ENCODE assay signal across 28 cellular contexts in the genomic region with DNA sequence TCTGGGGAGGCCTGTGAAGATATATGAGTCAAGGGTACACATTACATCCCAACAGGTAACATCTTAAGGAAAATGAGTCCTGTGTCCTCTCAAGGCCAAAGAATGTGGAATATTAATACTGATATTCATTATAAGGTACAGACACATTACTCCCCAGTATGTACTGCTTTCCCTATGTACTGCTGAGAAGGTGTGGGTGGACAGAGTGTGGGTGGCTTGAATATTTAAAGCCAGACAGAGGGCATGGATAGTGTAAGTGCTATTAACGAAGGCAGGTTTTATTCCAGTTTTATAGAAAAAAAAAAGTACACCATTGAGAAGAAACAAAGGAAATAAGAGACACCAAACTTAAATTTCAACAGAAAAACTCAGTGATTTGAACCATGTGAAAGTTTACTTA.
"Had no signal": no experiment of that assay in that cellular context is flagged by ENCODE, and none has a peak within 500 bp of the region (broad histone marks: within the 10 kb centered on the region; RNA-seq: fewer than 3 reads in every experiment).

No MANE protein-coding gene starts in this region.

- H3K4me3 Mint-ChIP-seq: stimulated activated effector memory CD8-positive, alpha-beta T cell treated with anti-CD3 and anti-CD28 coated beads, Interleukin-12 subunit alpha, Interleukin-12 subunit beta, amount 100 ng/mL, for 72 hours; stimulated activated memory B cell treated with anti-CD40 and anti-IgM and Interleukin-4, amounts not matched to agents 10 μg/mL and 1 μg/mL and 100 μg/mL, for 72 hours; stimulated activated naive B cell treated with anti-CD40 and anti-IgM and Interleukin-4, amounts not matched to agents 10 μg/mL and 1 μg/mL and 100 μg/mL, for 72 hours; stimulated activated naive CD8-positive, alpha-beta T cell treated with anti-CD3 and anti-CD28 coated beads, Interleukin-15, amount 100 ng/mL, for 72 hours; stimulated activated naive CD8-positive, alpha-beta T cell treated with anti-CD3 and anti-CD28 coated beads, Interleukin-15, Interleukin-2, amounts not matched to agents 100 ng/mL and 50 ng/mL, for 24 hours; type B pancreatic cell had no signal

- H3K4me3 ChIP-seq: stomach, suprapubic skin, testis, thoracic aorta, thyroid gland, tibial artery, tibial nerve, transverse colon, upper lobe of left lung, upper lobe of right lung, uterus, vagina had no signal

- H3K9me3 Mint-ChIP-seq: stimulated activated memory B cell treated with anti-CD40 and anti-IgM and Interleukin-4, amounts not matched to agents 10 μg/mL and 1 μg/mL and 100 μg/mL, for 72 hours; type B pancreatic cell had no signal

- H3K36me3 Mint-ChIP-seq: stimulated activated effector memory CD8-positive, alpha-beta T cell treated with anti-CD3 and anti-CD28 coated beads, Interleukin-12 subunit alpha, Interleukin-12 subunit beta, amount 100 ng/mL, for 72 hours; stimulated activated memory B cell treated with anti-CD40 and anti-IgM and Interleukin-4, amounts not matched to agents 10 μg/mL and 1 μg/mL and 100 μg/mL, for 72 hours; stimulated activated naive B cell treated with anti-CD40 and anti-IgM and Interleukin-4, amounts not matched to agents 10 μg/mL and 1 μg/mL and 100 μg/mL, for 72 hours; type B pancreatic cell had no signal

- ATAC-seq: stimulated activated effector memory CD8-positive, alpha-beta T cell treated with anti-CD3 and anti-CD28 coated beads, Interleukin-12 subunit alpha, Interleukin-12 subunit beta, amount 100 ng/mL, for 72 hours; stimulated activated memory B cell treated with anti-CD40 and anti-IgM and Interleukin-4, amounts not matched to agents 10 μg/mL and 1 μg/mL and 100 μg/mL, for 72 hours; stimulated activated naive B cell treated with anti-CD40 and anti-IgM and Interleukin-4, amounts not matched to agents 10 μg/mL and 1 μg/mL and 100 μg/mL, for 72 hours; stimulated activated naive CD8-positive, alpha-beta T cell treated with anti-CD3 and anti-CD28 coated beads, Interleukin-15, amount 100 ng/mL, for 72 hours; stimulated activated naive CD8-positive, alpha-beta T cell treated with anti-CD3 and anti-CD28 coated beads, Interleukin-15, Interleukin-2, amounts not matched to agents 100 U/mL and 50 U/mL, for 24 hours; upper lobe of right lung had no signal

- H3K4me1 Mint-ChIP-seq: stimulated activated effector memory CD8-positive, alpha-beta T cell treated with anti-CD3 and anti-CD28 coated beads, Interleukin-12 subunit alpha, Interleukin-12 subunit beta, amount 100 ng/mL, for 72 hours; stimulated activated naive B cell treated with anti-CD40 and anti-IgM and Interleukin-4, amounts not matched to agents 10 μg/mL and 1 μg/mL and 100 μg/mL, for 72 hours; stimulated activated naive CD8-positive, alpha-beta T cell treated with anti-CD3 and anti-CD28 coated beads, Interleukin-15, amount 100 ng/mL, for 72 hours had no signal

- H3K36me3 ChIP-seq: stomach, suprapubic skin, thoracic aorta, thyroid gland, tibial artery, tibial nerve, transverse colon, upper lobe of left lung, upper lobe of right lung, uterus, vagina had no signal

- H3K4me1 ChIP-seq: stomach, suprapubic skin, testis, thyroid gland, tibial artery, tibial nerve, transverse colon, upper lobe of left lung, upper lobe of right lung, uterus, vagina had no signal

- H3K27ac ChIP-seq: stomach, suprapubic skin, testis, thoracic aorta, thyroid gland, tibial artery, tibial nerve, transverse colon, upper lobe of left lung, upper lobe of right lung, uterus, vagina had no signal

- H3K9me3 ChIP-seq: stomach, suprapubic skin, testis, thoracic aorta, thyroid gland, tibial artery, tibial nerve, transverse colon, upper lobe of left lung, upper lobe of right lung, uterus, vagina had no signal

- DNase-seq: stimulated activated CD4-positive, alpha-beta T cell treated with anti-CD3 and anti-CD28 coated beads, Interleukin-2, amount 100 ng/mL, for 48 hours; stimulated activated CD4-positive, alpha-beta T cell treated with anti-CD3 and anti-CD28 coated beads, Interleukin-4, amount 100 ng/mL, for 1 hour; stimulated activated CD4-positive, alpha-beta T cell treated with anti-CD3 and anti-CD28 coated beads, Interleukin-4, amount 100 ng/mL, for 24 hours; stimulated activated CD4-positive, alpha-beta T cell treated with anti-CD3 and anti-CD28 coated beads, Interleukin-4, amount 100 ng/mL, for 4 hours; stimulated activated CD8-positive, alpha-beta memory T cell treated with anti-CD3 and anti-CD28 coated beads, Interleukin-4, amount 100 ng/mL, for 48 hours; stimulated activated naive B cell treated with anti-CD40 and anti-IgM and Interleukin-4, amounts not matched to agents 10 μg/mL and 1 μg/mL and 100 μg/mL, for 72 hours; stimulated activated naive CD4-positive, alpha-beta T cell; stimulated activated naive CD4-positive, alpha-beta T cell treated with Interleukin-2 at 50 U/mL for 16 hours; stimulated activated naive CD8-positive, alpha-beta T cell treated with anti-CD3 and anti-CD28 coated beads, Interleukin-15, amount 100 ng/mL, for 72 hours; stimulated activated naive CD8-positive, alpha-beta T cell treated with anti-CD3 and anti-CD28 coated beads, Interleukin-15, Interleukin-2, amounts not matched to agents 100 U/mL and 50 U/mL, for 24 hours; stomach; substantia nigra; testis; thyroid gland; tibial artery; transverse colon; trophoblast cell; upper lobe of left lung; upper lobe of right lung; uterus had no signal

- H3K27ac Mint-ChIP-seq: stimulated activated effector memory CD8-positive, alpha-beta T cell treated with anti-CD3 and anti-CD28 coated beads, Interleukin-12 subunit alpha, Interleukin-12 subunit beta, amount 100 ng/mL, for 72 hours; stimulated activated memory B cell treated with anti-CD40 and anti-IgM and Interleukin-4, amounts not matched to agents 10 μg/mL and 1 μg/mL and 100 μg/mL, for 72 hours; stimulated activated naive B cell treated with anti-CD40 and anti-IgM and Interleukin-4, amounts not matched to agents 10 μg/mL and 1 μg/mL and 100 μg/mL, for 72 hours; stimulated activated naive CD8-positive, alpha-beta T cell treated with anti-CD3 and anti-CD28 coated beads, Interleukin-15, Interleukin-2, amounts not matched to agents 100 ng/mL and 50 ng/mL, for 24 hours; type B pancreatic cell had no signal

- H3K27me3 Mint-ChIP-seq: stimulated activated memory B cell treated with anti-CD40 and anti-IgM and Interleukin-4, amounts not matched to agents 10 μg/mL and 1 μg/mL and 100 μg/mL, for 72 hours; stimulated activated naive CD8-positive, alpha-beta T cell treated with anti-CD3 and anti-CD28 coated beads, Interleukin-15, amount 100 ng/mL, for 72 hours; stimulated activated naive CD8-positive, alpha-beta T cell treated with anti-CD3 and anti-CD28 coated beads, Interleukin-15, Interleukin-2, amounts not matched to agents 100 ng/mL and 50 ng/mL, for 24 hours had no signal

- H3K27me3 ChIP-seq: stomach, suprapubic skin, testis, thyroid gland, tibial artery, tibial nerve, transverse colon, upper lobe of left lung, upper lobe of right lung, uterus, vagina had no signal
